Comparison of ENCODE assay signal across 11 cellular contexts in the genomic region with DNA sequence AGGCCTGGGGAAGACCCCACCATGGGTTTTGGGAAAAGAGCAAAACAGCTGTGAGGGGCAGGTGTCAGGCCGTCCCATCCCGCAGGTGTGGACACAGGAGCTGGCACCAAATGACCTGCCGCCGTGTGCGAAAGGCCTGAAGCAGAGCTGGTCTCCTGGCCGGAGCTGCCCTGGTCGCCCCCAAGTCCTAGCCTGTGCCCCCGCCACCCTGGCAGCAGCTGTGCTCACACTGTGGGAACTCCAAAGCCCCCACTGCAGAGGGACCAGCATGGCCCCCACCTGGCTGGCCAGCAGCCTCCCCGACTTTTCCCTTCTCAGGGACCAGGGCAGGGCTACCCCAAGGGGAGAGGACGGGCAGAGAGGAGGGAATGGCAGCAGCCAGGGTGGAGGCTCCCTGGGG.
"Had no signal": no experiment of that assay in that cellular context is flagged by ENCODE, and none has a peak within 500 bp of the region (broad histone marks: within the 10 kb centered on the region; RNA-seq: fewer than 3 reads in every experiment).

No MANE protein-coding gene starts in this region.

- H3K4me1 Mint-ChIP-seq: IgD-negative memory B cell had no signal

- H3K27ac Mint-ChIP-seq: H9, IgD-negative memory B cell had no signal

- H3K27ac ChIP-seq: GM23248, HL-60, KMS-11 had no signal

- H3K36me3 Mint-ChIP-seq: IgD-negative memory B cell had no signal

- FAIRE-seq: H54, HepG2 had no signal

- H3K4me3 Mint-ChIP-seq: H9, IgD-negative memory B cell had no signal

- DNase-seq: GM23248, GOT3, H9, HCEC 1CT, Karpas-422, KBM-7 had no signal

- H3K9me3 Mint-ChIP-seq: H9, IgD-negative memory B cell had no signal

- H3K9ac ChIP-seq: GM23248, KMS-11 had no signal

- H3K4me2 ChIP-seq: KMS-11 had no signal

- ATAC-seq: HepG2 had no signal

- H3K27me3 Mint-ChIP-seq: IgD-negative memory B cell had no signal

- H3K4me3 ChIP-seq: GM23248 had no signal

- H2AFZ ChIP-seq: GM23248 had no signal
